2 cellular contexts compared by ENCODE assay signal in genomic region chr10:119737827-119738226, GRCh38.
TF ChIP-seq lines count a peak whose summit lies in the region.

No MANE protein-coding gene starts in this region.

TF ChIP-seq in Ishikawa, 13 proteins besides CTCF, POLR2A, EP300 and RAD21:
- peak; percentile 32; the same call in 1 of the 2 replicates for TF ChIP-seq FOXM1 (IDR thresholded peaks at IDR 0.05; ENCODE audit: borderline replicate concordance, low read depth)
- no peak for TF ChIP-seq CEBPB (IDR thresholded peaks at IDR 0.05)
- TF ChIP-seq MAX (IDR thresholded peaks at IDR 0.05) = 0 out of 2 replicates have a peak, but pooled peaks have one; percentile 15
- TF ChIP-seq TCF12 (IDR thresholded peaks at IDR 0.05; ENCODE audit: low read depth) = no peak
- no peak for TF ChIP-seq USF1 (IDR thresholded peaks at IDR 0.05)
- peak; percentile 79 for TF ChIP-seq YY1 (IDR thresholded peaks at IDR 0.05; ENCODE audit: low read depth)
- no peak for TF ChIP-seq NFIC (IDR thresholded peaks at IDR 0.05)
- no peak for TF ChIP-seq CREB1 (IDR thresholded peaks at IDR 0.05; ENCODE audit: low read depth)
- peak; percentile 63 for TF ChIP-seq TEAD4 (IDR thresholded peaks at IDR 0.05)

TF ChIP-seq in GM12878, 131 proteins besides CTCF, POLR2A, EP300 and RAD21 (continued from another document):
- TF ChIP-seq JUNB (IDR thresholded peaks at IDR 0.05) (no peak), CREB1 (IDR thresholded peaks at IDR 0.05; ENCODE audit: low read depth) (no peak), EED (IDR thresholded peaks at IDR 0.05; ENCODE audit: low read depth) (peak; percentile 20; the same call in 1 of the 2 replicates)
TF ChIP-seq in GM12878: peak in this region for 1.
